8 cellular contexts compared by ENCODE assay signal in the genomic region with DNA sequence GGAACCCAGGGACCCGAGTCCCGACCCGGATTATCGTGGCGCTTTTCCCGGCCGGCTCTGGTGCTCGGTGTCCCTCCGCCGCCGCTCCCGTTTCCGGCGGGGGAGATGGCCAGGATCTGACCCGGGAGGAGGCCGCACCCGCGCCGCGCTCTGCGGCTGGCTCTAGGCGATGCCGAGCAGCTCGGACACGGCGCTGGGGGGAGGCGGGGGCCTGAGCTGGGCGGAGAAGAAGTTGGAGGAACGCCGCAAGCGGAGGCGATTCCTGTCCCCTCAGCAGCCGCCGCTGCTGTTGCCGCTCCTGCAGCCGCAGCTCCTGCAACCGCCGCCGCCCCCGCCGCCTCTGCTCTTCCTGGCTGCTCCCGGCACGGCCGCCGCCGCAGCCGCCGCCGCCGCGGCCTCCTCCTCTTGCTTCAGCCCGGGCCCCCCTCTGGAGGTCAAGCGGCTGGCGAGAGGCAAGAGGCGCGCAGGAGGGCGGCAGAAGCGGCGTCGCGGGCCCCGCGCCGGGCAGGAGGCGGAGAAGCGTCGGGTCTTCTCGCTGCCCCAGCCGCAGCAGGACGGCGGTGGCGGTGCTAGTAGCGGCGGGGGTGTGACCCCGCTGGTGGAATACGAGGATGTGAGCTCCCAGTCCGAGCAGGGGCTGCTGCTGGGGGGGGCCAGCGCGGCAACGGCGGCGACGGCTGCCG. TPM values are rescaled to one million over a fixed set of nuclear protein-coding genes. Genes with fewer than 3 reads are reported as not detected.
DNase-seq lines count a peak whose midpoint lies in the region; ATAC-seq and TF ChIP-seq lines count a peak whose summit lies in the region.

No MANE protein-coding gene starts in this region.

- no peak for ATAC-seq in activated CD4-positive, CD25-positive, alpha-beta regulatory T cell treated with anti-CD3 and anti-CD28 coated beads, Interleukin-2, amount 50 U/mL, for 24 hours

- no peaks in the 10 kb centered on the region for H3K9me2 ChIP-seq in OCI-LY1 (ENCODE audit: low read depth, low read length)
- H3K9me2 ChIP-seq in neural cell (ENCODE audit: insufficient read depth, low read length) = no peaks in the 10 kb centered on the region

- 0 out of 2 replicates have a peak, but pooled peaks cover 4% of the 10 kb centered on the region for H4K20me1 ChIP-seq in OCI-LY1 (ENCODE audit: insufficient read depth, low read length)
- H4K20me1 ChIP-seq in neural cell (ENCODE audit: insufficient read depth) = peaks cover 14% of the 10 kb centered on the region

- no peaks in the 10 kb centered on the region for H3K27me3 ChIP-seq in OCI-LY1 (ENCODE audit: insufficient read depth, low read length)
- no peaks in the 10 kb centered on the region for H3K27me3 ChIP-seq in neural cell (ENCODE audit: insufficient read depth, low read depth, low read length)

- no peaks in the 10 kb centered on the region for H3F3A ChIP-seq in OCI-LY1 (ENCODE audit: insufficient read depth, low read length)
- peaks cover 11% of the 10 kb centered on the region for H3F3A ChIP-seq in neural cell (ENCODE audit: insufficient read depth, low read length, poor library complexity, severe bottlenecking)

- peaks cover 11% of the 10 kb centered on the region for H3K36me3 ChIP-seq in OCI-LY1 (ENCODE audit: insufficient read depth, low read length)
- no peaks in the 10 kb centered on the region for H3K36me3 ChIP-seq in neural cell (ENCODE audit: insufficient read depth, low read length)

- TF ChIP-seq RAD21 in neural cell (conservative IDR thresholded peaks at IDR 0.05) = no peak

- DNase-seq in activated CD4-positive, CD25-positive, alpha-beta regulatory T cell (lab: John Stamatoyannopoulos, UW) = peak; percentile 5 to 32 (median 29)
- DNase-seq in activated T-helper 9 cell treated with anti-CD3 and anti-CD28 coated beads, Interleukin-2, amount 50 U/mL, for 16 hours (ENCODE audit: low read depth) = peak; percentile 24
- peak; percentile 43 for DNase-seq in fibroblast of pulmonary artery (ENCODE audit: low read depth)
- peak in 40 of 49 donors; percentile 12 to 71 (median 50) for DNase-seq in substantia nigra (lab: John Stamatoyannopoulos, UW)
- no peak for DNase-seq in cerebellum (ENCODE audit: low spot score)

- peaks cover 44% of the 10 kb centered on the region for H3K79me2 ChIP-seq in OCI-LY1 (ENCODE audit: insufficient read depth, low read length)
- H3K79me2 ChIP-seq in neural cell (replicated peaks; ENCODE audit: insufficient read depth, low read length) = peaks cover 40% of the 10 kb centered on the region

- no peak for TF ChIP-seq EP300 in neural cell (conservative IDR thresholded peaks at IDR 0.05; ENCODE audit: poor library complexity, severe bottlenecking)

- H3K4me2 ChIP-seq in OCI-LY1 (ENCODE audit: low read length) (peak overlapping the region; percentile 88), neural cell (ENCODE audit: low read length) (no peak overlapping the region)

- H3K9ac ChIP-seq in OCI-LY1 (ENCODE audit: low read length) (peak overlapping the region; percentile 82), neural cell (ENCODE audit: low read length) (peak overlapping the region; percentile 87)

- no peak for TF ChIP-seq CTCF in OCI-LY1 (IDR thresholded peaks at IDR 0.05; ENCODE audit: low read length)
- no peak for TF ChIP-seq CTCF in fibroblast of pulmonary artery (IDR thresholded peaks at IDR 0.05; ENCODE audit: low read length, missing control alignments)
- no peak for TF ChIP-seq CTCF in neural cell (IDR thresholded peaks at IDR 0.05; ENCODE audit: poor library complexity, severe bottlenecking)

- peak overlapping the region; percentile 70 for H3K4me3 ChIP-seq in OCI-LY1 (ENCODE audit: low read depth, low read length, poor library complexity, severe bottlenecking)
- peak overlapping the region; percentile 63 for H3K4me3 ChIP-seq in fibroblast of pulmonary artery (replicated peaks; ENCODE audit: low read depth, low read length)
- H3K4me3 ChIP-seq in neural cell (ENCODE audit: low read length) = peak overlapping the region; percentile 85

- H3K9me3 ChIP-seq in OCI-LY1 (ENCODE audit: low read length) = no peaks in the 10 kb centered on the region
- no peaks in the 10 kb centered on the region for H3K9me3 ChIP-seq in neural cell (ENCODE audit: low read length)

- H2AFZ ChIP-seq in OCI-LY1 (ENCODE audit: low read length) = no peak overlapping the region
- H2AFZ ChIP-seq in neural cell (ENCODE audit: low read depth, low read length) = peak overlapping the region; percentile 57

- peaks cover 41% of the 10 kb centered on the region for H3K4me1 ChIP-seq in OCI-LY1 (ENCODE audit: insufficient read depth, low read length, severe bottlenecking)

- peak overlapping the region; percentile 98 for H3K27ac ChIP-seq in OCI-LY1 (ENCODE audit: low read depth, low read length, poor library complexity, severe bottlenecking)
- peak overlapping the region; percentile 93 for H3K27ac ChIP-seq in neural cell (ENCODE audit: low read length)
- peak overlapping the region; percentile 94 for H3K27ac ChIP-seq in substantia nigra (ENCODE audit: low read depth, low read length, poor library complexity, severe bottlenecking)

TF ChIP-seq in neural cell, 6 proteins besides CTCF, POLR2A, EP300 and RAD21:
- no peak for TF ChIP-seq TAF1 (IDR thresholded peaks at IDR 0.05; ENCODE audit: low read depth)
- TF ChIP-seq, protein P1, sequence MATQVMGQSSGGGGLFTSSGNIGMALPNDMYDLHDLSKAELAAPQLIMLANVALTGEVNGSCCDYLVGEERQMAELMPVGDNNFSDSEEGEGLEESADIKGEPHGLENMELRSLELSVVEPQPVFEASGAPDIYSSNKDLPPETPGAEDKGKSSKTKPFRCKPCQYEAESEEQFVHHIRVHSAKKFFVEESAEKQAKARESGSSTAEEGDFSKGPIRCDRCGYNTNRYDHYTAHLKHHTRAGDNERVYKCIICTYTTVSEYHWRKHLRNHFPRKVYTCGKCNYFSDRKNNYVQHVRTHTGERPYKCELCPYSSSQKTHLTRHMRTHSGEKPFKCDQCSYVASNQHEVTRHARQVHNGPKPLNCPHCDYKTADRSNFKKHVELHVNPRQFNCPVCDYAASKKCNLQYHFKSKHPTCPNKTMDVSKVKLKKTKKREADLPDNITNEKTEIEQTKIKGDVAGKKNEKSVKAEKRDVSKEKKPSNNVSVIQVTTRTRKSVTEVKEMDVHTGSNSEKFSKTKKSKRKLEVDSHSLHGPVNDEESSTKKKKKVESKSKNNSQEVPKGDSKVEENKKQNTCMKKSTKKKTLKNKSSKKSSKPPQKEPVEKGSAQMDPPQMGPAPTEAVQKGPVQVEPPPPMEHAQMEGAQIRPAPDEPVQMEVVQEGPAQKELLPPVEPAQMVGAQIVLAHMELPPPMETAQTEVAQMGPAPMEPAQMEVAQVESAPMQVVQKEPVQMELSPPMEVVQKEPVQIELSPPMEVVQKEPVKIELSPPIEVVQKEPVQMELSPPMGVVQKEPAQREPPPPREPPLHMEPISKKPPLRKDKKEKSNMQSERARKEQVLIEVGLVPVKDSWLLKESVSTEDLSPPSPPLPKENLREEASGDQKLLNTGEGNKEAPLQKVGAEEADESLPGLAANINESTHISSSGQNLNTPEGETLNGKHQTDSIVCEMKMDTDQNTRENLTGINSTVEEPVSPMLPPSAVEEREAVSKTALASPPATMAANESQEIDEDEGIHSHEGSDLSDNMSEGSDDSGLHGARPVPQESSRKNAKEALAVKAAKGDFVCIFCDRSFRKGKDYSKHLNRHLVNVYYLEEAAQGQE (IDR thresholded peaks at IDR 0.05; ENCODE audit: borderline replicate concordance) = no peak
- no peak for TF ChIP-seq SMC3 (conservative IDR thresholded peaks at IDR 0.05; ENCODE audit: poor library complexity)
- TF ChIP-seq EZH2 (IDR thresholded peaks at IDR 0.05; ENCODE audit: borderline replicate concordance, insufficient read depth, low read length, poor library complexity, severe bottlenecking) = no peak

RNA-seq across cellular contexts. Expression of a gene that starts 0.6 kb away (rescaled TPM):
- 27.0 and 29.6 TPM in 2 replicates for polyA plus RNA-seq in neural cell
- polyA minus RNA-seq in neural cell = 144 and 156 TPM in 2 replicates
- total RNA-seq in cerebellum = 129 TPM
